In the genomic region with DNA sequence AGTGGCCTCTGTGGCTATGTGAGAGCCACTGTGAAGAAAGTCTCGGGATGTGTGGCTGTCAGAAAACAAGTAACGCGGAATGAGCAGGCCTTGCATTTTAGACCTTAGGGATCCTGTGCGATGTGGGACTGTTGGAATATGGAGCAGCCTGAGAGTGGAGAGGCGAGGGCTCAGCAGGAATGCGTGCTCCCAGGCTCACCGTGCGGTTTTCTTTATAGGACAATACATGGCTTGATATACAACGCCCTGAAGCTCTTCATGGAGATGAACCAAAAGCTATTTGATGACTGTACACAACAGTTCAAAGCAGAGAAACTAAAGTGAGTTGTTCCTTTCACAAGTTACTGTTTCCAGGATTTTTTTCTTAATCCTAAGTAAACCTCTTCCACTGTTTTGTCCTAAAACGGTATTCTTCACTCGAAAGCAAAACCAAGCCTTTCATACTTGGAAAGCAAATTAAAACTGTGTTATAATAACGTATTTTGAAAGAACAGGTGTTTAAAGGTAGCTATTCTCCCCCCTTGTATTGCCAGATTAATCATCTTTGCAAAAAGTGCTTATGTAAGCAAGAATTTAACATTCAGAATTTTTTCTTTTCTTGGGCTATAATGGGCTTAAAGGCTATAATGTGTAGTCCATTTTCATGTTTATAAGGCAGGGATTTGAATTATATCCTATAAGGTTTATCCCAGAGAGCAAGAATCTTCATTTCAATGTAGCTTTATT, we compare ENCODE assay signal across 22 cellular contexts.
"Had no signal": no experiment of that assay in that cellular context is flagged by ENCODE, and none has a peak within 500 bp of the region (broad histone marks: within the 10 kb centered on the region; RNA-seq: fewer than 3 reads in every experiment).

No MANE protein-coding gene starts in this region.

- H3K27ac ChIP-seq: esophagus muscularis mucosa, ovary, psoas muscle, skin epidermis, suprapubic skin, transverse colon, vagina, WERI-Rb-1 had no signal

- H3K27me3 ChIP-seq: esophagus muscularis mucosa, ovary, suprapubic skin, transverse colon, vagina had no signal

- H3K4me3 Mint-ChIP-seq: activated naive CD4-positive, alpha-beta T cell treated with anti-CD3 and anti-CD28 coated beads, Interleukin-2, amount 50 U/mL, for 24 hours; activated T-helper 1 cell treated with anti-CD3 and anti-CD28 coated beads, Interleukin-12 subunit alpha, Interleukin-12 subunit beta, Interleukin-2, Interleukin-4 antibody, amounts not matched to agents 30 ng/mL and 10 ng/mL and 1 ng/mL, durations not matched to agents 14 hours and 24 hours and 36 hours; dendritic cell treated with granulocyte-macrophage colony-stimulating factor and Interleukin-4, amounts not matched to agents 40 ng/mL and 50 ng/mL, for 4 days; memory B cell; stimulated activated naive CD8-positive, alpha-beta T cell treated with anti-CD3 and anti-CD28 coated beads, Interleukin-15, amount 100 ng/mL, for 72 hours had no signal

- H3K27me3 Mint-ChIP-seq: activated naive CD4-positive, alpha-beta T cell treated with anti-CD3 and anti-CD28 coated beads, Interleukin-2, amount 50 U/mL, for 24 hours; dendritic cell treated with granulocyte-macrophage colony-stimulating factor and Interleukin-4, amounts not matched to agents 40 ng/mL and 50 ng/mL, for 4 days; memory B cell; naive B cell; stimulated activated naive CD8-positive, alpha-beta T cell treated with anti-CD3 and anti-CD28 coated beads, Interleukin-15, amount 100 ng/mL, for 72 hours had no signal

- FAIRE-seq: endothelial cell of umbilical vein had no signal

- H3K27ac Mint-ChIP-seq: activated naive CD4-positive, alpha-beta T cell treated with anti-CD3 and anti-CD28 coated beads, Interleukin-2, amount 50 U/mL, for 24 hours; activated T-helper 1 cell treated with anti-CD3 and anti-CD28 coated beads, Interleukin-12 subunit alpha, Interleukin-12 subunit beta, Interleukin-2, Interleukin-4 antibody, amounts not matched to agents 30 ng/mL and 10 ng/mL and 1 ng/mL, durations not matched to agents 14 hours and 24 hours and 36 hours; dendritic cell treated with granulocyte-macrophage colony-stimulating factor and Interleukin-4, amounts not matched to agents 40 ng/mL and 50 ng/mL, for 4 days; memory B cell had no signal

- H3K9me3 Mint-ChIP-seq: activated naive CD4-positive, alpha-beta T cell treated with anti-CD3 and anti-CD28 coated beads, Interleukin-2, amount 50 U/mL, for 24 hours; activated T-helper 1 cell treated with anti-CD3 and anti-CD28 coated beads, Interleukin-12 subunit alpha, Interleukin-12 subunit beta, Interleukin-2, Interleukin-4 antibody, amounts not matched to agents 30 ng/mL and 10 ng/mL and 1 ng/mL, durations not matched to agents 14 hours and 24 hours and 36 hours; dendritic cell treated with granulocyte-macrophage colony-stimulating factor and Interleukin-4, amounts not matched to agents 40 ng/mL and 50 ng/mL, for 4 days; memory B cell; naive B cell; stimulated activated naive CD8-positive, alpha-beta T cell treated with anti-CD3 and anti-CD28 coated beads, Interleukin-15, amount 100 ng/mL, for 72 hours had no signal

- H3K4me3 ChIP-seq: esophagus muscularis mucosa, mucosa of descending colon, ovary, psoas muscle, skin epidermis, suprapubic skin, transverse colon, vagina had no signal

- H3K4me1 Mint-ChIP-seq: activated naive CD4-positive, alpha-beta T cell treated with anti-CD3 and anti-CD28 coated beads, Interleukin-2, amount 50 U/mL, for 24 hours; memory B cell had no signal

- DNase-seq: activated CD8-positive, alpha-beta memory T cell treated with anti-CD3 and anti-CD28 coated beads, Interleukin-2, amount 50 U/mL, for 4 hours; amniotic stem cell; effector memory CD4-positive, alpha-beta T cell; mucosa of descending colon; naive B cell; psoas muscle; right cardiac atrium; stimulated activated CD4-positive, alpha-beta T cell treated with anti-CD3 and anti-CD28 coated beads, Interleukin-15, amount 100 ng/mL, for 24 hours; stimulated activated CD4-positive, alpha-beta T cell treated with anti-CD3 and anti-CD28 coated beads, Interleukin-2, amount 100 ng/mL, for 48 hours; stimulated activated naive CD8-positive, alpha-beta T cell treated with anti-CD3 and anti-CD28 coated beads, Interleukin-15, amount 100 ng/mL, for 72 hours; transverse colon; WERI-Rb-1 had no signal

- ATAC-seq: mucosa of descending colon; psoas muscle; right cardiac atrium; stimulated activated naive CD8-positive, alpha-beta T cell treated with anti-CD3 and anti-CD28 coated beads, Interleukin-15, amount 100 ng/mL, for 72 hours had no signal

- H3K9me3 ChIP-seq: esophagus muscularis mucosa, mucosa of descending colon, ovary, psoas muscle, suprapubic skin, transverse colon, vagina had no signal

- H3K4me1 ChIP-seq: esophagus muscularis mucosa, psoas muscle, suprapubic skin, transverse colon, vagina had no signal

- H3K36me3 ChIP-seq: ovary had no signal
